22 cellular contexts compared by ENCODE assay signal in genomic region chr6:34517966-34518365, GRCh38. TPM values are rescaled to one million over a fixed set of nuclear protein-coding genes. Genes with fewer than 3 reads are reported as not detected.
"Had no signal": no experiment of that assay in that cellular context is flagged by ENCODE, and none has a peak within 500 bp of the region (broad histone marks: within the 10 kb centered on the region; RNA-seq: fewer than 3 reads in every experiment).

No MANE protein-coding gene starts in this region.

- H3K4me3 ChIP-seq: heart right ventricle, ovary, psoas muscle, right atrium auricular region, thoracic aorta had no signal

- H3K27me3 ChIP-seq: ovary, right atrium auricular region had no signal

- H3K4me3 Mint-ChIP-seq: activated T-cell treated with anti-CD3 and anti-CD28 coated beads, Interleukin-2, amount 50 U/mL, for 24 hours; activated T-helper 17 cell treated with anti-CD3 and anti-CD28 coated beads, Interleukin-2, amount 50 U/mL, for 72 hours; natural killer cell; stimulated activated memory B cell treated with anti-CD40 and anti-IgM and Interleukin-4, amounts not matched to agents 10 μg/mL and 1 μg/mL and 100 μg/mL, for 72 hours; type B pancreatic cell had no signal

- H3K36me3 Mint-ChIP-seq: natural killer cell; stimulated activated memory B cell treated with anti-CD40 and anti-IgM and Interleukin-4, amounts not matched to agents 10 μg/mL and 1 μg/mL and 100 μg/mL, for 72 hours; type B pancreatic cell had no signal

- H3K4me1 ChIP-seq: psoas muscle had no signal

- H3K27ac ChIP-seq: heart right ventricle, ovary, psoas muscle, right atrium auricular region, thoracic aorta had no signal

- H3K4me1 Mint-ChIP-seq: activated T-helper 17 cell treated with anti-CD3 and anti-CD28 coated beads, Interleukin-2, amount 50 U/mL, for 72 hours; stimulated activated memory B cell treated with anti-CD40 and anti-IgM and Interleukin-4, amounts not matched to agents 10 μg/mL and 1 μg/mL and 100 μg/mL, for 72 hours had no signal

- H3K9me3 Mint-ChIP-seq: activated T-cell treated with anti-CD3 and anti-CD28 coated beads, Interleukin-2, amount 50 U/mL, for 24 hours; activated T-helper 17 cell treated with anti-CD3 and anti-CD28 coated beads, Interleukin-2, amount 50 U/mL, for 72 hours; natural killer cell; stimulated activated memory B cell treated with anti-CD40 and anti-IgM and Interleukin-4, amounts not matched to agents 10 μg/mL and 1 μg/mL and 100 μg/mL, for 72 hours; type B pancreatic cell had no signal

- H3K27me3 Mint-ChIP-seq: activated T-cell treated with anti-CD3 and anti-CD28 coated beads, Interleukin-2, amount 50 U/mL, for 24 hours had no signal

- H3K27ac Mint-ChIP-seq: activated T-cell treated with anti-CD3 and anti-CD28 coated beads, Interleukin-2, amount 50 U/mL, for 24 hours; activated T-helper 17 cell treated with anti-CD3 and anti-CD28 coated beads, Interleukin-2, amount 50 U/mL, for 72 hours; natural killer cell; stimulated activated memory B cell treated with anti-CD40 and anti-IgM and Interleukin-4, amounts not matched to agents 10 μg/mL and 1 μg/mL and 100 μg/mL, for 72 hours had no signal

- DNase-seq: activated CD4-positive, alpha-beta T cell treated with anti-CD3 and anti-CD28 coated beads, Interleukin-2, amount 50 U/mL, for 4 hours; activated CD8-positive, alpha-beta memory T cell treated with anti-CD3 and anti-CD28 coated beads for 24 hours; activated CD8-positive, alpha-beta memory T cell treated with anti-CD3 and anti-CD28 coated beads, Interleukin-2, amount 50 U/mL, for 4 hours; activated T-cell treated with anti-CD3 and anti-CD28 coated beads, Interleukin-2, amount 50 U/mL, for 24 hours; amygdala; foreskin fibroblast; heart right ventricle; mammary epithelial cell; midbrain; natural killer cell; ovary; stimulated activated CD4-positive, alpha-beta T cell treated with anti-CD3 and anti-CD28 coated beads, Interleukin-12 subunit alpha, Interleukin-12 subunit beta, amount 100 ng/mL, for 4 hours had no signal

- H3K9me3 ChIP-seq: heart right ventricle, ovary, psoas muscle, right atrium auricular region, thoracic aorta had no signal

- H3K36me3 ChIP-seq: heart right ventricle, ovary, right atrium auricular region, thoracic aorta had no signal

- ATAC-seq: activated T-helper 17 cell treated with anti-CD3 and anti-CD28 coated beads, Interleukin-2, amount 50 U/mL, for 72 hours; heart right ventricle; left lobe of liver; natural killer cell; psoas muscle; stimulated activated memory B cell treated with anti-CD40 and anti-IgM and Interleukin-4, amounts not matched to agents 10 μg/mL and 1 μg/mL and 100 μg/mL, for 72 hours had no signal

RNA-seq across cellular contexts. Expression of gene SPDEF, which starts 38.2 kb away (rescaled TPM):
- total RNA-seq: T-helper 2 cell treated with Interferon-gamma antibody and Interleukin-4, amounts not matched to agents 100 ng/mL and 5 ng/mL, for 36 hours; thoracic aorta had no signal
- polyA plus RNA-seq: mammary epithelial cell had no signal

RNA-seq across cellular contexts. Expression of gene PACSIN1, which starts 52.1 kb away (rescaled TPM):
- total RNA-seq: left lobe of liver, mammary epithelial cell had no signal
- polyA plus RNA-seq: fibroblast of lung, keratinocyte had no signal
